ENCODE assay signal across 1 cellular context in the genomic region with DNA sequence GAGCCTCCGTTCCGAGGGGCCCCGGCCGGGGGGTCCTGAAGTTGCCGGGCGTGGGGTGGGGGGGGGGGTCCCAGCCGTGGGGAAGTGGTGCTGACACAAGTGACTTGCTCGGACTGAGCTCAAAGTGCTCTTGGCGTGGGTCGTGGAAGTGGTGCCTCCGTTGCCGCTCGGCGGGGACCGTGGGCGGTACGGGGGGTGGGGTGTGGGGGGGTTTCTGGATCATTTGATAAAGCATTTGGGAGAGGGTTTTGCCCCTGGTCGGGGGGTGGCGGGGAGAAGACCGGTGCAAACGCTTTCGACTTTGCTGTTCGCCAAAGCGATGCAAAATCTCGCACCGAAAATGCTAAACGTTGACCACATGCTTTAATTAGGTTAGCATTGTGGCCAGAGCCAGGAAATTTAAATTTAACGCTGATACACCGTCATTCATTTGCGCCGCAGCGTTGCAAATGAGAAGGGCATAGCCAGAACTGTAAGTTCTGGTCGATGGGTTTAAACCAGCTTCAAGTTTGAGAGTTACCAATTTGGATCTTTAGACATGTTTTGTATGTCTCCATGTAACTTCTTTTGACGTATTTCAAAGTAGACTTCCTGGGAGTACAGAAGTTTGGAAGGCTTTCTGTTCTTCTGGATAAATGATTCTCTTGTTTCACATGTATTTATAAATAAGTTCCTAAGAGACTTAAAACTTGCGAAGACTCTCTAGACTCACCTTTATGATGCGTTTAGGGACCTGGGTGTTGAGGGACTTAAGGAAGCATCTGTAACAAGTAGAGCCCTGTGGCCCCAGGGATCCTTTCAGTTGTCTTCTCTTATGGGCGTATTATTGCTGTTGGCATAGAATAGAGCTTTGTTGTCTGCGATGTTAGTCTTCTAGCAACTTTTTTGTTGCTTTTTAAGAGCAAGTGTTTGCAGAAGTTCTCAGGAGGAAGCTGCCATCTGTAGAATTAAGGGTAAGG.
TF ChIP-seq lines count a peak whose summit lies in the region.

No MANE protein-coding gene starts in this region.

TF ChIP-seq in K562, 482 proteins besides CTCF, POLR2A, EP300 and RAD21 (continued from another document and continues in another):
- TF ChIP-seq, protein P1, sequence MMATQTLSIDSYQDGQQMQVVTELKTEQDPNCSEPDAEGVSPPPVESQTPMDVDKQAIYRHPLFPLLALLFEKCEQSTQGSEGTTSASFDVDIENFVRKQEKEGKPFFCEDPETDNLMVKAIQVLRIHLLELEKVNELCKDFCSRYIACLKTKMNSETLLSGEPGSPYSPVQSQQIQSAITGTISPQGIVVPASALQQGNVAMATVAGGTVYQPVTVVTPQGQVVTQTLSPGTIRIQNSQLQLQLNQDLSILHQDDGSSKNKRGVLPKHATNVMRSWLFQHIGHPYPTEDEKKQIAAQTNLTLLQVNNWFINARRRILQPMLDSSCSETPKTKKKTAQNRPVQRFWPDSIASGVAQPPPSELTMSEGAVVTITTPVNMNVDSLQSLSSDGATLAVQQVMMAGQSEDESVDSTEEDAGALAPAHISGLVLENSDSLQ (IDR thresholded peaks at IDR 0.05), result no peak
- TF ChIP-seq ZNF707 (CRISPR knock-in tag; conservative IDR thresholded peaks at IDR 0.05) (no peak), ZNF766 (CRISPR knock-in tag; conservative IDR thresholded peaks at IDR 0.05) (no peak), PRPF4 (IDR thresholded peaks at IDR 0.05; ENCODE audit: insufficient read depth, low read depth, low read length, poor library complexity, severe bottlenecking) (no peak), ASH1L (IDR thresholded peaks at IDR 0.05; ENCODE audit: borderline replicate concordance, low read depth, partially characterized antibody) (no peak), MYBL2 (IDR thresholded peaks at IDR 0.05; ENCODE audit: low read depth) (peak; percentile 86), MYBL2 (CRISPR knock-in tag; IDR thresholded peaks at IDR 0.05; ENCODE audit: borderline replicate concordance) (no peak), ETV6 (IDR thresholded peaks at IDR 0.05; ENCODE audit: borderline replicate concordance in 1 of 2, low read depth in 2 of 2, low read length in 1 of 2) (no peak), ETV6 (CRISPR knock-in tag; IDR thresholded peaks at IDR 0.05; ENCODE audit: borderline replicate concordance) (no peak), ZFP1 (CRISPR knock-in tag; IDR thresholded peaks at IDR 0.05) (no peak), CXXC5 (CRISPR knock-in tag; IDR thresholded peaks at IDR 0.05) (peak; percentile 71), KAT2B (IDR thresholded peaks at IDR 0.05; ENCODE audit: low read depth, low read length) (no peak), MCM7 (IDR thresholded peaks at IDR 0.05) (no peak), ZBTB17 (CRISPR knock-in tag; IDR thresholded peaks at IDR 0.05) (0 out of 2 replicates have a peak, but pooled peaks have one; percentile 17), CREB1 (IDR thresholded peaks at IDR 0.05) (peak; percentile 86), CREB1 (CRISPR knock-in tag; IDR thresholded peaks at IDR 0.05) (peak; percentile 68; the same call in 1 of the 2 replicates), BRD9 (IDR thresholded peaks at IDR 0.05; ENCODE audit: low read depth, partially characterized antibody) (no peak), FUS (optimal IDR thresholded peaks at IDR 0.05; ENCODE audit: low read depth, low read length) (no peak), CHAMP1 (IDR thresholded peaks at IDR 0.05) (no peak), TEAD1 (CRISPR knock-in tag; IDR thresholded peaks at IDR 0.05) (0 out of 4 replicates have a peak, but pooled peaks of 1 of the 2 experiments have one; percentile 21), MGA (IDR thresholded peaks at IDR 0.05) (peak; percentile 63), TBL1XR1 (IDR thresholded peaks at IDR 0.05; ENCODE audit: low read length in 2 of 2) (no peak), EGR1 (conservative IDR thresholded peaks at IDR 0.05) (peak; percentile 20), CBFA2T2 (conservative IDR thresholded peaks at IDR 0.05) (no peak), MAFG (tag; conservative IDR thresholded peaks at IDR 0.05) (no peak), MTA1 (IDR thresholded peaks at IDR 0.05; ENCODE audit: borderline replicate concordance) (peak; percentile 72), COPS2 (conservative IDR thresholded peaks at IDR 0.05) (no peak), FOXP1 (CRISPR knock-in tag; IDR thresholded peaks at IDR 0.05) (no peak), ZFPM2 (CRISPR knock-in tag; IDR thresholded peaks at IDR 0.05) (no peak)
- TF ChIP-seq, protein P2, sequence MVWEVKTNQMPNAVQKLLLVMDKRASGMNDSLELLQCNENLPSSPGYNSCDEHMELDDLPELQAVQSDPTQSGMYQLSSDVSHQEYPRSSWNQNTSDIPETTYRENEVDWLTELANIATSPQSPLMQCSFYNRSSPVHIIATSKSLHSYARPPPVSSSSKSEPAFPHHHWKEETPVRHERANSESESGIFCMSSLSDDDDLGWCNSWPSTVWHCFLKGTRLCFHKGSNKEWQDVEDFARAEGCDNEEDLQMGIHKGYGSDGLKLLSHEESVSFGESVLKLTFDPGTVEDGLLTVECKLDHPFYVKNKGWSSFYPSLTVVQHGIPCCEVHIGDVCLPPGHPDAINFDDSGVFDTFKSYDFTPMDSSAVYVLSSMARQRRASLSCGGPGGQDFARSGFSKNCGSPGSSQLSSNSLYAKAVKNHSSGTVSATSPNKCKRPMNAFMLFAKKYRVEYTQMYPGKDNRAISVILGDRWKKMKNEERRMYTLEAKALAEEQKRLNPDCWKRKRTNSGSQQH (CRISPR knock-in tag; IDR thresholded peaks at IDR 0.05), result no peak
- TF ChIP-seq, protein P3, sequence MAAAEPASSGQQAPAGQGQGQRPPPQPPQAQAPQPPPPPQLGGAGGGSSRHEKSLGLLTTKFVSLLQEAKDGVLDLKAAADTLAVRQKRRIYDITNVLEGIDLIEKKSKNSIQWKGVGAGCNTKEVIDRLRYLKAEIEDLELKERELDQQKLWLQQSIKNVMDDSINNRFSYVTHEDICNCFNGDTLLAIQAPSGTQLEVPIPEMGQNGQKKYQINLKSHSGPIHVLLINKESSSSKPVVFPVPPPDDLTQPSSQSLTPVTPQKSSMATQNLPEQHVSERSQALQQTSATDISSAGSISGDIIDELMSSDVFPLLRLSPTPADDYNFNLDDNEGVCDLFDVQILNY (CRISPR knock-in tag; IDR thresholded peaks at IDR 0.05), result no peak
- TF ChIP-seq, protein P4, sequence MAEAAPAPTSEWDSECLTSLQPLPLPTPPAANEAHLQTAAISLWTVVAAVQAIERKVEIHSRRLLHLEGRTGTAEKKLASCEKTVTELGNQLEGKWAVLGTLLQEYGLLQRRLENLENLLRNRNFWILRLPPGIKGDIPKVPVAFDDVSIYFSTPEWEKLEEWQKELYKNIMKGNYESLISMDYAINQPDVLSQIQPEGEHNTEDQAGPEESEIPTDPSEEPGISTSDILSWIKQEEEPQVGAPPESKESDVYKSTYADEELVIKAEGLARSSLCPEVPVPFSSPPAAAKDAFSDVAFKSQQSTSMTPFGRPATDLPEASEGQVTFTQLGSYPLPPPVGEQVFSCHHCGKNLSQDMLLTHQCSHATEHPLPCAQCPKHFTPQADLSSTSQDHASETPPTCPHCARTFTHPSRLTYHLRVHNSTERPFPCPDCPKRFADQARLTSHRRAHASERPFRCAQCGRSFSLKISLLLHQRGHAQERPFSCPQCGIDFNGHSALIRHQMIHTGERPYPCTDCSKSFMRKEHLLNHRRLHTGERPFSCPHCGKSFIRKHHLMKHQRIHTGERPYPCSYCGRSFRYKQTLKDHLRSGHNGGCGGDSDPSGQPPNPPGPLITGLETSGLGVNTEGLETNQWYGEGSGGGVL (CRISPR knock-in tag; IDR thresholded peaks at IDR 0.05), result no peak
- TF ChIP-seq, protein P5, sequence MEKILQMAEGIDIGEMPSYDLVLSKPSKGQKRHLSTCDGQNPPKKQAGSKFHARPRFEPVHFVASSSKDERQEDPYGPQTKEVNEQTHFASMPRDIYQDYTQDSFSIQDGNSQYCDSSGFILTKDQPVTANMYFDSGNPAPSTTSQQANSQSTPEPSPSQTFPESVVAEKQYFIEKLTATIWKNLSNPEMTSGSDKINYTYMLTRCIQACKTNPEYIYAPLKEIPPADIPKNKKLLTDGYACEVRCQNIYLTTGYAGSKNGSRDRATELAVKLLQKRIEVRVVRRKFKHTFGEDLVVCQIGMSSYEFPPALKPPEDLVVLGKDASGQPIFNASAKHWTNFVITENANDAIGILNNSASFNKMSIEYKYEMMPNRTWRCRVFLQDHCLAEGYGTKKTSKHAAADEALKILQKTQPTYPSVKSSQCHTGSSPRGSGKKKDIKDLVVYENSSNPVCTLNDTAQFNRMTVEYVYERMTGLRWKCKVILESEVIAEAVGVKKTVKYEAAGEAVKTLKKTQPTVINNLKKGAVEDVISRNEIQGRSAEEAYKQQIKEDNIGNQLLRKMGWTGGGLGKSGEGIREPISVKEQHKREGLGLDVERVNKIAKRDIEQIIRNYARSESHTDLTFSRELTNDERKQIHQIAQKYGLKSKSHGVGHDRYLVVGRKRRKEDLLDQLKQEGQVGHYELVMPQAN (IDR thresholded peaks at IDR 0.05; ENCODE audit: borderline replicate concordance), result peak; percentile 31; the same call in 1 of the 2 replicates
